16 cellular contexts compared by ENCODE assay signal in genomic region chr16:24936151-24936550, GRCh38.
A peak's percentile ranks its signal among the peaks of the same experiment; 100 is the strongest.
DNase-seq lines count a peak whose midpoint lies in the region; ATAC-seq, FAIRE-seq and TF ChIP-seq lines count a peak whose summit lies in the region.
"Had no signal": no experiment of that assay in that cellular context is flagged by ENCODE, and none has a peak within 500 bp of the region (broad histone marks: within the 10 kb centered on the region; RNA-seq: fewer than 3 reads in every experiment).

No MANE protein-coding gene starts in this region.

- H3K9me1 ChIP-seq in IMR-90 (ENCODE audit: insufficient read depth, low read length) (peaks cover 13% of the 10 kb centered on the region), endothelial cell of umbilical vein (replicated peaks; ENCODE audit: control insufficient read depth, extremely low read depth, insufficient read depth, low read length) (no peaks in the 10 kb centered on the region)

- H3K27me3 ChIP-seq in IMR-90 (ENCODE audit: control insufficient read depth, insufficient read depth, low read length), result no peaks in the 10 kb centered on the region
- no peaks in the 10 kb centered on the region for H3K27me3 ChIP-seq in endothelial cell of umbilical vein (ENCODE audit: control insufficient read depth in 2 of 2, insufficient read depth in 2 of 2, low read length in 2 of 2)
- H3K27me3 ChIP-seq: BLaER1 had no signal

- H3K27ac ChIP-seq in IMR-90 (ENCODE audit: insufficient read depth, low read length) (no peak overlapping the region), endothelial cell of umbilical vein (ENCODE audit: insufficient read depth, low read depth, low read length) (peak overlapping the region; percentile 3)
- H3K27ac ChIP-seq: BLaER1 had no signal

- WGBS in IMR-90 (ENCODE audit: extremely low coverage in 2 of 2, insufficient read length in 1 of 2), 2 experiments, result no CpG with 5 or more reads among the region's 4 CpGs

- CTCF ChIA-PET in IMR-90 (lab: Yijun Ruan, JAX) (no interaction called here), endothelial cell of umbilical vein (lab: Charles Lee) (interaction anchor here (1.0 to 1.1 kb wide), 3 partner anchors 79 to 419 kb away, joined by 3 to 9 read pairs (median 4); partner anchors contain the start of gene ARHGAP17)

- no peak overlapping the region for H3K4me2 ChIP-seq in IMR-90 (ENCODE audit: low read depth, low read length)
- no peak overlapping the region for H3K4me2 ChIP-seq in endothelial cell of umbilical vein (ENCODE audit: insufficient read depth, low read length)
- H3K4me2 ChIP-seq: BLaER1 had no signal

- no peak overlapping the region for H3K23ac ChIP-seq in IMR-90 (ENCODE audit: low read depth, low read length)

- in situ Hi-C loops in IMR-90 (cut with MboI; ENCODE audit: low sequenced_read_pairs) (loop anchor here (25.0 kb wide), 1 partner anchor 374 kb away; no protein-coding TSS in a partner anchor), astrocyte of the spinal cord (cut with HindIII; ENCODE audit: low sequenced_read_pairs) (no loop called here)

- H3K4ac ChIP-seq in IMR-90 (ENCODE audit: low read depth, low read length), result no peak overlapping the region

- TF ChIP-seq CTCF in IMR-90 (conservative IDR thresholded peaks at IDR 0.05; ENCODE audit: low read depth, low read length), result no peak
- no peak for TF ChIP-seq CTCF in astrocyte of the spinal cord (IDR thresholded peaks at IDR 0.05; ENCODE audit: low read depth, low read length)
- no peak for TF ChIP-seq CTCF in endothelial cell of umbilical vein (IDR thresholded peaks at IDR 0.05; ENCODE audit: extremely low read depth in 1 of 2, insufficient read depth in 1 of 2, low read depth in 1 of 2, low read length in 2 of 2)
- TF ChIP-seq CTCF in progenitor cell of endocrine pancreas (IDR thresholded peaks at IDR 0.05; ENCODE audit: unreplicated experiment), result no peak

- no peak overlapping the region for H2BK120ac ChIP-seq in IMR-90 (ENCODE audit: low read depth, low read length)

- H3K9me3 Mint-ChIP-seq in progenitor cell of endocrine pancreas (ENCODE audit: low read depth), result no peaks in the 10 kb centered on the region
- no peaks in the 10 kb centered on the region for H3K9me3 Mint-ChIP-seq in naive thymus-derived CD8-positive, alpha-beta T cell
- H3K9me3 Mint-ChIP-seq: CD8-positive, alpha-beta T cell; H9 had no signal

- no peak overlapping the region for H3K56ac ChIP-seq in IMR-90 (ENCODE audit: extremely low read depth, insufficient read depth, low read length)

- TF ChIP-seq POLR2A in IMR-90 (IDR thresholded peaks at IDR 0.05; ENCODE audit: low read depth, low read length) (no peak), endothelial cell of umbilical vein (IDR thresholded peaks at IDR 0.05; ENCODE audit: low read depth, low read length) (no peak)

- H3K4me1 ChIP-seq in IMR-90 (ENCODE audit: control insufficient read depth, insufficient read depth, low read length), result no peaks in the 10 kb centered on the region
- peaks cover 8% of the 10 kb centered on the region for H3K4me1 ChIP-seq in endothelial cell of umbilical vein (ENCODE audit: control insufficient read depth, extremely low read depth, insufficient read depth, low read length)
- H3K4me1 ChIP-seq: BLaER1 had no signal

- POLR2A ChIA-PET in IMR-90 (lab: Charles Lee; ENCODE audit: unreplicated experiment), result no interaction called here
- POLR2A ChIA-PET in endothelial cell of umbilical vein (lab: Charles Lee), result no interaction called here
- POLR2A ChIA-PET in naive thymus-derived CD8-positive, alpha-beta T cell (lab: Charles Lee), result no interaction called here

- no peak overlapping the region for H3K14ac ChIP-seq in IMR-90 (replicated peaks; ENCODE audit: low read depth, low read length)

- BruUV-seq in IMR-90 (replicated peaks; lab: Mats Ljungman, UMichigan) (no TSS peak), endothelial cell of umbilical vein (replicated peaks; lab: Mats Ljungman, UMichigan) (no TSS peak)

- no peak overlapping the region for H2AK5ac ChIP-seq in IMR-90 (ENCODE audit: low read depth, low read length)

- peak overlapping the region; percentile 56 for H3K27ac Mint-ChIP-seq in progenitor cell of endocrine pancreas
- no peak overlapping the region for H3K27ac Mint-ChIP-seq in naive thymus-derived CD8-positive, alpha-beta T cell
- H3K27ac Mint-ChIP-seq: CD8-positive, alpha-beta T cell; H9 had no signal

- TF ChIP-seq RAD21 in IMR-90 (IDR thresholded peaks at IDR 0.05; ENCODE audit: low read length), result no peak

- no peak overlapping the region for H3K9ac ChIP-seq in IMR-90 (ENCODE audit: low read depth, low read length)
- H3K9ac ChIP-seq in endothelial cell of umbilical vein (replicated peaks; ENCODE audit: extremely low read depth, insufficient read depth, low read length), result no peak overlapping the region
- H3K9ac ChIP-seq: BLaER1 had no signal

- dilution Hi-C loops in IMR-90 (cut with HindIII; ENCODE audit: low sequenced_read_pairs, unreplicated experiment), result no loop called here
- dilution Hi-C loops in endothelial cell of umbilical vein (cut with MboI; ENCODE audit: extremely low pct_ligation_motif_present, low sequenced_read_pairs), result no loop called here

- H3K36me3 ChIP-seq in IMR-90 (ENCODE audit: control insufficient read depth, insufficient read depth, low read length), result peaks cover 61% of the 10 kb centered on the region
- H3K36me3 ChIP-seq in endothelial cell of umbilical vein (ENCODE audit: control insufficient read depth in 2 of 2, extremely low read depth in 1 of 2, insufficient read depth in 2 of 2, low read length in 2 of 2), result peaks cover 17 to 47% of the 10 kb centered on the region in 2 experiments

- no peak overlapping the region for H2BK20ac ChIP-seq in IMR-90 (ENCODE audit: low read depth, low read length)

- H3K9me3 ChIP-seq in IMR-90 (ENCODE audit: control insufficient read depth, insufficient read depth, low read length) (no peaks in the 10 kb centered on the region), endothelial cell of umbilical vein (replicated peaks; ENCODE audit: control insufficient read depth, insufficient read depth, low read length) (no peaks in the 10 kb centered on the region)
- H3K9me3 ChIP-seq: BLaER1 had no signal

- H4K91ac ChIP-seq in IMR-90 (ENCODE audit: insufficient read depth, low read depth, low read length), result no peak overlapping the region

- H3K18ac ChIP-seq in IMR-90 (ENCODE audit: low read depth, low read length), result no peak overlapping the region

- no peak overlapping the region for H4K5ac ChIP-seq in IMR-90 (ENCODE audit: low read depth, low read length)

- H3K4me3 Mint-ChIP-seq in progenitor cell of endocrine pancreas (ENCODE audit: low read depth), result no peak overlapping the region
- H3K4me3 Mint-ChIP-seq in naive thymus-derived CD8-positive, alpha-beta T cell, result no peak overlapping the region
- H3K4me3 Mint-ChIP-seq: CD8-positive, alpha-beta T cell; H9 had no signal

- no peak overlapping the region for H2BK15ac ChIP-seq in IMR-90 (ENCODE audit: low read depth, low read length)

- no peak overlapping the region for H2AFZ ChIP-seq in IMR-90 (replicated peaks; ENCODE audit: low read length, poor library complexity)
- no peak overlapping the region for H2AFZ ChIP-seq in endothelial cell of umbilical vein (ENCODE audit: low read depth, low read length)

- no peak; the same call in 1 of the 2 replicates for ATAC-seq in IMR-90 (ENCODE audit: low read depth)
- no peak for ATAC-seq in naive thymus-derived CD8-positive, alpha-beta T cell
- ATAC-seq in HG03457 (IDR thresholded peaks at IDR 0.05; ENCODE audit: unreplicated experiment), result no peak
- ATAC-seq: CD8-positive, alpha-beta T cell; GM12878; HepG2 had no signal

- H3K79me1 ChIP-seq in IMR-90 (ENCODE audit: low read depth in 1 of 2, low read length in 2 of 2), result peaks cover 23 to 63% of the 10 kb centered on the region in 2 experiments

- H2BK5ac ChIP-seq in IMR-90 (ENCODE audit: low read depth, low read length, poor library complexity, severe bottlenecking), result no peak overlapping the region

- DNase-seq in IMR-90 (peak; percentile 6), astrocyte of the spinal cord (ENCODE audit: low read depth, low spot score) (peak; percentile 3), endothelial cell of umbilical vein (ENCODE audit: low read depth, low spot score) (peak; percentile 74), progenitor cell of endocrine pancreas (ENCODE audit: low spot score, unreplicated experiment) (no peak), NCI-H2171 (lab: John Stamatoyannopoulos, UW) (no peak), SHP77 treated with DMSO at 0.1 percent for 48 hours (lab: John Stamatoyannopoulos, UW) (no peak)
- no peak for DNase-seq in naive thymus-derived CD8-positive, alpha-beta T cell
- DNase-seq: Calu3; CD8-positive, alpha-beta T cell; DMS79 treated with DMSO at 0.1 percent for 48 hours; H9 had no signal

- H3K27me3 Mint-ChIP-seq in progenitor cell of endocrine pancreas, result no peaks in the 10 kb centered on the region
- no peaks in the 10 kb centered on the region for H3K27me3 Mint-ChIP-seq in naive thymus-derived CD8-positive, alpha-beta T cell

- H3K4me3 ChIP-seq in IMR-90 (ENCODE audit: insufficient read depth, low read depth, low read length) (no peak overlapping the region), astrocyte of the spinal cord (ENCODE audit: low read depth, low read length) (no peak overlapping the region), endothelial cell of umbilical vein (replicated peaks in 1 of 3; ENCODE audit: insufficient read depth in 1 of 3, low read depth in 1 of 3, low read length in 3 of 3) (no peak overlapping the region)
- H3K4me3 ChIP-seq: BLaER1, GM12878 had no signal

- FAIRE-seq in endothelial cell of umbilical vein (lab: Jason Lieb, UNC), result peak; percentile 85
- FAIRE-seq: GM12878, H1, HepG2 had no signal

- H2AK9ac ChIP-seq in IMR-90 (replicated peaks; ENCODE audit: low read depth, low read length, poor library complexity), result no peak overlapping the region

- peaks cover 17% of the 10 kb centered on the region for H3K36me3 Mint-ChIP-seq in progenitor cell of endocrine pancreas (ENCODE audit: insufficient read depth)
- H3K36me3 Mint-ChIP-seq in naive thymus-derived CD8-positive, alpha-beta T cell, result peaks cover 0 to 94% (median 31%) of the 10 kb centered on the region in 3 donors

- H4K8ac ChIP-seq in IMR-90 (ENCODE audit: low read depth in 2 of 2, low read length in 2 of 2), result no peak overlapping the region

- 0 out of 2 replicates have a peak, but pooled peaks cover 9% of the 10 kb centered on the region for H4K20me1 ChIP-seq in IMR-90 (ENCODE audit: insufficient read depth, low read length)
- no peaks in the 10 kb centered on the region for H4K20me1 ChIP-seq in endothelial cell of umbilical vein (replicated peaks; ENCODE audit: control insufficient read depth, extremely low read depth, insufficient read depth, low read length)

- H3K79me2 ChIP-seq in endothelial cell of umbilical vein (ENCODE audit: control insufficient read depth, insufficient read depth, low read length), result no peaks in the 10 kb centered on the region

- no peaks in the 10 kb centered on the region for H3K4me1 Mint-ChIP-seq in progenitor cell of endocrine pancreas (ENCODE audit: low read depth)
- peaks cover 0 to 3% (median 0%) of the 10 kb centered on the region in 4 donors for H3K4me1 Mint-ChIP-seq in naive thymus-derived CD8-positive, alpha-beta T cell
- H3K4me1 Mint-ChIP-seq: H9 had no signal

- intact Hi-C loops in IMR-90 (cut with micrococcal nuclease) (no loop called here), endothelial cell of umbilical vein (cut with micrococcal nuclease) (no loop called here)

TF ChIP-seq in IMR-90, 13 proteins besides CTCF, POLR2A, EP300 and RAD21 (continues in another document):
- no peak for TF ChIP-seq CHD1 (IDR thresholded peaks at IDR 0.05; ENCODE audit: low read depth, low read length)

Comparison
In these comparisons a context has a peak if more than half of its experiments do, and no peak if none do; other contexts are left out.
1. DNase-seq: peak in IMR-90 (single experiment), astrocyte of the spinal cord (single experiment) and endothelial cell of umbilical vein (single experiment); none in progenitor cell of endocrine pancreas (single experiment), naive thymus-derived CD8-positive, alpha-beta T cell (0 of 10), NCI-H2171 (single experiment) and SHP77 treated with DMSO at 0.1 percent for 48 hours (single experiment).